Comparison of ENCODE assay signal across 8 cellular contexts in the genomic region with DNA sequence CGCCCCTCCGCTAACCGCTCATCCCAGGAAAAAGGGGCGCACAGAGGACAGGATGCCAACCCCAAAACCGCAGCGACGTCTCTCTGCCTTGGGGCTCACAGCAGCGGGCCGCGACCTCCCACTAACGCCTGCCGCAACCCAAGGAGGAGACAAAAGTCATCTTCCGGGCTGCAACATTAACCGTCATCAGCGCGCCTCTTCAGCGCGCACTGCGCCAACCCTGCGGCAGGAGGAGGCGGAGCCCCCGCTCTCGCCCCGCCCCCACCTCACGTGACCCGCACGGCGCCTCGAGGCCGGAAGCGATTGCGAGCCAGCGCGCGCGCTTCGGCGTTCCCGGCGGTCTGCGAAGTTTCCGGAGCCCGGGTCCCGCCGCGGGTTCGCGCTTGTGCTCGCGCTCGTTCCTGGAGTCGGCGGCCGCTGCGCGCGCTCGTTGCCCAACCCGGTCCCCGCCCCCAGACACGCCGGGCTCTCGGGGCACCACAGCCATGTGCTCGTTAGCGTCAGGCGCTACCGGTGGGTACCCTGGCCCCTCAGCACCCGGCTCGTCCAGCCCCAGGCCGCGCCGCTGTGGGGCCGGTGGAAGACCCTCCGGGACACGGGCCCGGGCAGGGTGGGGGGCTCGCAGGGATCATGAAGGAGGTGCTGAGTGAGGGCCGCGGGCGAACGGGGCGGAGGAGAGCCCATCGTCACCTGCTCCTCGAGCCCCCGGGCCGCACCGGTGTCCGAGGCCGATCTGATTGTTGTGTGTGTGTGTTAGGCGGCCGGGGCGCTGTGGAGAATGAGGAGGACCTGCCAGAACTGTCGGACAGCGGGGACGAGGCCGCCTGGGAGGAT. TPM values are rescaled to one million over a fixed set of nuclear protein-coding genes. Genes with fewer than 3 reads are reported as not detected.
DNase-seq lines count a peak whose midpoint lies in the region; ATAC-seq and TF ChIP-seq lines count a peak whose summit lies in the region.

PRMT3 (plus strand) TSS at position 455 of the 834 bp plus-strand sequence; CDS start at position 486, 31 bp downstream.

- TF ChIP-seq POLR2A in spleen (IDR thresholded peaks at IDR 0.05): peak; percentile 80 to 93 (median 88)

- H3K4me3 ChIP-seq in spleen: peak within 1 kb of the TSS; percentile 62 to 99 (median 88)

- H3K36me3 ChIP-seq in spleen: peaks cover 0 to 39% (median 17%) of the 10 kb centered on the region in 6 donors

- H3K27ac ChIP-seq in caudate nucleus (ENCODE audit: low read depth, low read length): peak within 1 kb of the TSS; percentile 99
- peak within 1 kb of the TSS; percentile 82 to 98 (median 94) for H3K27ac ChIP-seq in spleen

- H3K4me1 ChIP-seq in spleen: peaks cover 6 to 35% (median 21%) of the 10 kb centered on the region in 6 donors

- H3K9me3 ChIP-seq in spleen: no peaks in the 10 kb centered on the region

- intact Hi-C loops in spleen (cut with DNase I; ENCODE audit: low total_unique reads): no loop called here

- no peaks in the 10 kb centered on the region for H3K27me3 ChIP-seq in spleen (replicated peaks in 1 of 7)

- 0 to 1% (median 0%) methylated on average over 29 to 96 of the region's 96 CpGs for WGBS in spleen, 5 donors

- DNase-seq in AG20443 (ENCODE audit: low spot score) (peak; percentile 99), NCI-H345 treated with DMSO at 0.1 percent for 48 hours (lab: John Stamatoyannopoulos, UW; ENCODE audit: unreplicated experiment) (peak; percentile 89), caudate nucleus (lab: John Stamatoyannopoulos, UW) (peak in 60 of 61 donors; percentile 71 to 98 (median 91)), inferior parietal cortex (ENCODE audit: extremely low spot score) (peak; percentile 86), spleen (peak; percentile 100)
- peak; percentile 96 to 98 (median 97) for DNase-seq in activated CD4-positive, CD25-positive, alpha-beta regulatory T cell (lab: John Stamatoyannopoulos, UW)

- peak in 9 of 11 experiments; percentile 8 to 99 (median 60) for TF ChIP-seq CTCF in spleen (IDR thresholded peaks at IDR 0.05 in 8 of 11, conservative IDR thresholded peaks at IDR 0.05 in 3 of 11)

- ATAC-seq in GM19043 (IDR thresholded peaks at IDR 0.05; ENCODE audit: low read depth, unreplicated experiment) (peak; percentile 82), HG03354 (IDR thresholded peaks at IDR 0.05; ENCODE audit: poor library complexity, severe bottlenecking, unreplicated experiment) (peak; percentile 85)

RNA-seq across cellular contexts. Expression of gene PRMT3, which starts in this region (rescaled TPM):
- 10 to 100 TPM; 12.8 to 20.7 (median 14.2) TPM for total RNA-seq in spleen
- polyA plus RNA-seq in spleen: 1 to 10 TPM; 6.9 to 9.2 (median 8.8) TPM

Comparison
In these comparisons a context has a peak if more than half of its experiments do, and no peak if none do; other contexts are left out.
1. Peak in every context shown above with its lines: DNase-seq, ATAC-seq, H3K4me3 ChIP-seq and H3K27ac ChIP-seq.